In the genomic region with DNA sequence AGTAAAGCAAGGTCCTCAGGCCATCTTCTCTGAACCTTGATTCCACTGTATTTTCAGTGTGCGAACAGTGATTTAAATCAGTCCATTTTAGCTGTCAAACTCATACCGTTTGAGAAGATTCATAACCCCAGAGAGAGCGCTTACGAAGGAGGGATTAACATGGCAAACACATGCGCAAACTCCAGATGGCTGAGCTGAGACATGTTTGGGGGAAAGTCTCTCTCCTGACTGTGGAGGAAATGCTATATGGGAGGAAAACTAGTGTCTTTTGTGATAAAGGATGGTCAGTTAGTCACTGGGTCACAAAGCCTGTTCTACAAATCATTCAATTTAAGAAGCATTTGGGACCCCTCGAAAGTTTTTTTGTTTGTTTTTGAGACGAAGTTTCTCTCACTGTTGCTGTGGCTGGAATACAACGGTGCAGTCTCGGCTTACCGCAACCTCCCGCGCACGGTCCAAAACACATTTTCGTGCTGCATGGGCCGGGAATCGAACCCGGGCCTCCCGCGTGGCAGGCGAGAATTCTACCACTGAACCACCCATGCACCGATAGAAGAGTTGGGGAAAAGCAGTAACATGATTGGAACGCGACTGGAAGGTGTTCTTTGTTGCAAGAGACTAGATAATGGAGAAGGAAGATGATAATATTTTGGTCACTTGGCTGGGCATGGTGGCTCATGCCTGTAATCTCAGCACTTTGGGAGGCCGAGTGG, we compare ENCODE assay signal across 9 cellular contexts. TPM values are rescaled to one million over a fixed set of nuclear protein-coding genes. Genes with fewer than 3 reads are reported as not detected.
DNase-seq lines count a peak whose midpoint lies in the region; ATAC-seq, FAIRE-seq and TF ChIP-seq lines count a peak whose summit lies in the region.
"Had no signal": no experiment of that assay in that cellular context is flagged by ENCODE, and none has a peak within 500 bp of the region (broad histone marks: within the 10 kb centered on the region; RNA-seq: fewer than 3 reads in every experiment).

No MANE protein-coding gene starts in this region.

- H4K20me1 ChIP-seq in HepG2 (ENCODE audit: insufficient read depth, low read length), result no peaks in the 10 kb centered on the region
- H4K20me1 ChIP-seq: BLaER1 had no signal

- no peak for TF ChIP-seq CTCF in bronchial epithelial cell (IDR thresholded peaks at IDR 0.05; ENCODE audit: insufficient read depth, low read length, severe bottlenecking)
- TF ChIP-seq CTCF in HepG2 (CRISPR knock-in tag; IDR thresholded peaks at IDR 0.05), result 0 out of 2 replicates have a peak, but pooled peaks have one; percentile 3

- H3K4me2 ChIP-seq in HepG2 (ENCODE audit: low read depth, low read length), result peak overlapping the region; percentile 92
- H3K4me2 ChIP-seq: BLaER1 had no signal

- no peaks in the 10 kb centered on the region for H3K9me3 ChIP-seq in HepG2 (ENCODE audit: low read length)
- H3K9me3 ChIP-seq: BLaER1 had no signal

- BruUV-seq in HepG2 (replicated peaks; lab: Mats Ljungman, UMichigan), result TSS peak; percentile 100

- intact Hi-C loops in HepG2 (cut with micrococcal nuclease; ENCODE audit: unreplicated experiment), result loop anchor here (1.0 kb wide), 4 partner anchors 13 to 67 kb away; no protein-coding TSS in a partner anchor

- TF ChIP-seq EP300 in HepG2 (IDR thresholded peaks at IDR 0.05; ENCODE audit: low read depth in 2 of 2, low read length in 2 of 2), result peak in 1 of 2 experiments; percentile 25; a peak in 1 of 4 replicates
- peak; percentile 48; the same call in 1 of the 2 replicates for TF ChIP-seq EP300 in HepG2 (CRISPR knock-in tag; IDR thresholded peaks at IDR 0.05; ENCODE audit: borderline replicate concordance)

- peak overlapping the region; percentile 83 for H3K27ac ChIP-seq in HepG2 (ENCODE audit: extremely low read length, insufficient read depth, low read length)
- H3K27ac ChIP-seq: BLaER1 had no signal

- ATAC-seq in HepG2 (peak; percentile 96), HG02588 (IDR thresholded peaks at IDR 0.05; ENCODE audit: unreplicated experiment) (no peak)

- peak overlapping the region; percentile 79 for H3K9ac ChIP-seq in HepG2 (ENCODE audit: insufficient read depth, low read depth, low read length)
- H3K9ac ChIP-seq: BLaER1 had no signal

- H3K36me3 ChIP-seq in bronchial epithelial cell (ENCODE audit: control insufficient read depth, insufficient read depth, low read length) (no peaks in the 10 kb centered on the region), HepG2 (replicated peaks in 1 of 2; ENCODE audit: control insufficient read depth in 1 of 2, insufficient read depth in 2 of 2, low read length in 2 of 2) (no peaks in the 10 kb centered on the region)
- H3K36me3 ChIP-seq: BLaER1 had no signal

- no peak for TF ChIP-seq POLR2A in HepG2 (IDR thresholded peaks at IDR 0.05; ENCODE audit: insufficient read depth in 1 of 2, low read depth in 2 of 2, low read length in 2 of 2)

- WGBS in HepG2 (ENCODE audit: low lambda C conversion rate), result 4% methylated on average over 24 of the region's 24 CpGs

- H3K4me3 ChIP-seq in bronchial epithelial cell (ENCODE audit: low read depth, low read length) (no peak overlapping the region), HepG2 (replicated peaks in 1 of 3; ENCODE audit: insufficient read depth in 1 of 3, low read depth in 2 of 3, low read length in 3 of 3) (peak overlapping the region; percentile 54 to 78 (median 73))
- H3K4me3 ChIP-seq: BLaER1 had no signal

- FAIRE-seq in bronchial epithelial cell (lab: Jason Lieb, UNC) (no peak), HepG2 (lab: Jason Lieb, UNC) (peak; percentile 79)

- TF ChIP-seq RAD21 in HepG2 (CRISPR knock-in tag; IDR thresholded peaks at IDR 0.05), result peak; percentile 35; the same call in 1 of the 2 replicates

- peaks cover 42% of the 10 kb centered on the region for H3K4me1 ChIP-seq in HepG2 (ENCODE audit: insufficient read depth, low read length)

- H3K79me2 ChIP-seq in HepG2 (ENCODE audit: insufficient read depth, low read length), result no peaks in the 10 kb centered on the region

- H3K27me3 ChIP-seq in bronchial epithelial cell (ENCODE audit: control insufficient read depth, insufficient read depth, low read length) (peaks cover 1% of the 10 kb centered on the region), HepG2 (ENCODE audit: control insufficient read depth in 1 of 2, insufficient read depth in 2 of 2, low read length in 2 of 2) (no peaks in the 10 kb centered on the region)
- H3K27me3 ChIP-seq: BLaER1 had no signal

- H2AFZ ChIP-seq in HepG2 (ENCODE audit: low read length), result peak overlapping the region; percentile 80

- POLR2A ChIA-PET in HepG2 (lab: Yijun Ruan, JAX), result interaction anchor here (0.6 to 2.6 kb wide), 10 partner anchors 13 to 95 kb away, joined by 3 to 18 read pairs (median 4); partner anchors contain the start of gene CXADR

- in situ Hi-C loops in HepG2 (cut with HindIII; ENCODE audit: extremely low pct_ligation_motif_present, low pct_unique_long_range_greater_than_20kb), result no loop called here

- CTCF ChIA-PET in HepG2 (lab: Yijun Ruan, JAX; ENCODE audit: low intra/inter-chr PET ratio, low total read pairs), result no interaction called here

- DNase-seq in NCI-H146 (lab: John Stamatoyannopoulos, UW) (peak; percentile 43), NCI-H146 treated with DMSO at 0.1 percent for 48 hours (lab: John Stamatoyannopoulos, UW; ENCODE audit: unreplicated experiment) (no peak), HS-5 (ENCODE audit: low read depth) (peak; percentile 79), SW480 (ENCODE audit: low spot score) (peak; percentile 23), bronchial epithelial cell (ENCODE audit: low read depth) (peak; percentile 73), HepG2 (ENCODE audit: low spot score) (peak; percentile 91)
- peak; percentile 30 to 35 for DNase-seq in stimulated activated CD8-positive, alpha-beta memory T cell treated with anti-CD3 and anti-CD28 coated beads, Interleukin-7, amount 100 ng/mL, for 48 hours (ENCODE audit: extremely low read depth in 1 of 2, low read depth in 1 of 2)

TF ChIP-seq in HepG2, 621 proteins besides CTCF, POLR2A, EP300 and RAD21 (continues in another document):
- TF ChIP-seq MBNL3 (CRISPR knock-in tag; conservative IDR thresholded peaks at IDR 0.05), result no peak
- peak; percentile 84 for TF ChIP-seq BORCS8-MEF2B (CRISPR knock-in tag; IDR thresholded peaks at IDR 0.05)
- no peak for TF ChIP-seq MAFF (IDR thresholded peaks at IDR 0.05; ENCODE audit: low read depth, low read length)
- no peak for TF ChIP-seq ZBTB49 (CRISPR knock-in tag; IDR thresholded peaks at IDR 0.05; ENCODE audit: borderline replicate concordance)
- peak; percentile 41 for TF ChIP-seq HNRNPLL (IDR thresholded peaks at IDR 0.05; ENCODE audit: low read depth, low read length, poor library complexity, severe bottlenecking)
- peak; percentile 76; the same call in 1 of the 2 replicates for TF ChIP-seq ZNF232 (CRISPR knock-in tag; IDR thresholded peaks at IDR 0.05; ENCODE audit: borderline replicate concordance)
- TF ChIP-seq ZNF580 (CRISPR knock-in tag; IDR thresholded peaks at IDR 0.05; ENCODE audit: borderline replicate concordance, low read depth), result peak; percentile 21; the same call in 1 of the 2 replicates
- TF ChIP-seq ZNF3 (CRISPR knock-in tag; IDR thresholded peaks at IDR 0.05), result no peak

RNA-seq across cellular contexts. Expression of gene CXADR, which starts 58.4 kb away (rescaled TPM):
- total RNA-seq in bronchial epithelial cell (27.9 and 43.5 TPM in 2 replicates), HepG2 (2016; rRNA removed; fragmentation: Illumina TruSeq; extraction: Trizol) (57.0 and 86.8 TPM in 2 replicates)
- 14.2 and 17.8 TPM in 2 replicates for total RNA-seq in HepG2 (2016; cell fraction: cytosol; rRNA removed; fragmentation: Illumina TruSeq; extraction: Trizol; ENCODE audit: low read depth)
- 62.4 and 88.2 TPM in 2 replicates for total RNA-seq in HepG2 (2016; cell fraction: insoluble cytoplasmic fraction; rRNA removed; fragmentation: Illumina TruSeq; extraction: Trizol)
- 25.0 and 25.5 TPM in 2 replicates for total RNA-seq in HepG2 (2016; cell fraction: membrane; rRNA removed; fragmentation: Illumina TruSeq; extraction: Trizol)
- total RNA-seq in HepG2 (2016; cell fraction: nucleus; rRNA removed; fragmentation: Illumina TruSeq; extraction: Trizol), result 97.8 and 106 TPM in 2 replicates
- polyA plus RNA-seq in HepG2 (2011; rRNA removed), result 99.1 and 110 TPM in 2 replicates
- 56.1 and 93.3 TPM in 2 replicates for polyA plus RNA-seq in HepG2 (2011; cell fraction: cytosol; rRNA removed)
- polyA plus RNA-seq in HepG2 (2011; cell fraction: nucleus; rRNA removed), result 22.6 and 33.0 TPM in 2 replicates
- 106 and 129 TPM in 2 replicates for polyA plus RNA-seq in HepG2 (2012)
- 4.7 and 5.7 TPM in 2 replicates for polyA plus RNA-seq in HepG2 (2016; cell fraction: cytosol; fragmentation: Illumina TruSeq; extraction: Trizol; ENCODE audit: low read depth)
- polyA plus RNA-seq in HepG2 (2016; cell fraction: insoluble cytoplasmic fraction; fragmentation: Illumina TruSeq; extraction: Trizol; ENCODE audit: low read depth), result 32.4 and 34.8 TPM in 2 replicates
- polyA plus RNA-seq in HepG2 (2016; cell fraction: membrane; fragmentation: Illumina TruSeq; extraction: Trizol; ENCODE audit: low read depth), result 8.7 and 9.3 TPM in 2 replicates
- polyA plus RNA-seq in HepG2 (2016; cell fraction: nucleus; fragmentation: Illumina TruSeq; extraction: Trizol; ENCODE audit: insufficient read depth, low read depth), result 64.8 and 73.1 TPM in 2 replicates
- 48.0 and 115 TPM in 2 replicates for polyA minus RNA-seq in HepG2 (2011; rRNA and poly(A)+ RNA removed; ENCODE audit: low replicate concordance)
- polyA minus RNA-seq in HepG2 (2011; cell fraction: cytosol; rRNA and poly(A)+ RNA removed), result 120 and 127 TPM in 2 replicates
- polyA minus RNA-seq in HepG2 (2011; cell fraction: nucleus; rRNA and poly(A)+ RNA removed), result 218 and 225 TPM in 2 replicates
